In genomic region chr20:22245139-22245538, GRCh38 we compare ENCODE assay signal across 1 cellular context.
TF ChIP-seq lines count a peak whose summit lies in the region.

No MANE protein-coding gene starts in this region.

TF ChIP-seq in HepG2, 621 proteins besides CTCF, POLR2A, EP300 and RAD21 (continued from another document and continues in another):
- peak; percentile 59 for TF ChIP-seq ZNF687 (CRISPR knock-in tag; IDR thresholded peaks at IDR 0.05)
- no peak for TF ChIP-seq ZNF382 (CRISPR knock-in tag; IDR thresholded peaks at IDR 0.05; ENCODE audit: borderline replicate concordance)
- no peak; the same call in 1 of the 2 replicates for TF ChIP-seq ZNF605 (CRISPR knock-in tag; IDR thresholded peaks at IDR 0.05)
- TF ChIP-seq ZNF607 (CRISPR knock-in tag; IDR thresholded peaks at IDR 0.05; ENCODE audit: borderline replicate concordance), result peak; percentile 72; the same call in 1 of the 2 replicates
- no peak for TF ChIP-seq ZNF597 (CRISPR knock-in tag; IDR thresholded peaks at IDR 0.05)
- TF ChIP-seq CENPT (CRISPR knock-in tag; IDR thresholded peaks at IDR 0.05; ENCODE audit: low read depth), result no peak
- TF ChIP-seq NR2C2 (CRISPR knock-in tag; IDR thresholded peaks at IDR 0.05; ENCODE audit: borderline replicate concordance), result no peak
- TF ChIP-seq, protein P1, sequence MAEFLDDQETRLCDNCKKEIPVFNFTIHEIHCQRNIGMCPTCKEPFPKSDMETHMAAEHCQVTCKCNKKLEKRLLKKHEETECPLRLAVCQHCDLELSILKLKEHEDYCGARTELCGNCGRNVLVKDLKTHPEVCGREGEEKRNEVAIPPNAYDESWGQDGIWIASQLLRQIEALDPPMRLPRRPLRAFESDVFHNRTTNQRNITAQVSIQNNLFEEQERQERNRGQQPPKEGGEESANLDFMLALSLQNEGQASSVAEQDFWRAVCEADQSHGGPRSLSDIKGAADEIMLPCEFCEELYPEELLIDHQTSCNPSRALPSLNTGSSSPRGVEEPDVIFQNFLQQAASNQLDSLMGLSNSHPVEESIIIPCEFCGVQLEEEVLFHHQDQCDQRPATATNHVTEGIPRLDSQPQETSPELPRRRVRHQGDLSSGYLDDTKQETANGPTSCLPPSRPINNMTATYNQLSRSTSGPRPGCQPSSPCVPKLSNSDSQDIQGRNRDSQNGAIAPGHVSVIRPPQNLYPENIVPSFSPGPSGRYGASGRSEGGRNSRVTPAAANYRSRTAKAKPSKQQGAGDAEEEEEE (CRISPR knock-in tag; IDR thresholded peaks at IDR 0.05; ENCODE audit: borderline replicate concordance), result peak; percentile 87; the same call in 1 of the 2 replicates
- TF ChIP-seq ZMYM3 (CRISPR knock-in tag; IDR thresholded peaks at IDR 0.05), result peak; percentile 47; the same call in 1 of the 2 replicates
- no peak for TF ChIP-seq ZNF343 (CRISPR knock-in tag; IDR thresholded peaks at IDR 0.05)
- TF ChIP-seq ZFP91 (CRISPR knock-in tag; IDR thresholded peaks at IDR 0.05; ENCODE audit: borderline replicate concordance), result peak; percentile 22; the same call in 1 of the 2 replicates
- TF ChIP-seq MIXL1 (CRISPR knock-in tag; IDR thresholded peaks at IDR 0.05), result 0 out of 2 replicates have a peak, but pooled peaks have one; percentile 22
- TF ChIP-seq HDAC1 (CRISPR knock-in tag; IDR thresholded peaks at IDR 0.05), result peak; percentile 78
- TF ChIP-seq ZNF713 (CRISPR knock-in tag; IDR thresholded peaks at IDR 0.05), result no peak
- peak; percentile 45; the same call in 1 of the 2 replicates for TF ChIP-seq YEATS4 (CRISPR knock-in tag; IDR thresholded peaks at IDR 0.05; ENCODE audit: borderline replicate concordance)
- no peak for TF ChIP-seq RXRA (CRISPR knock-in tag; IDR thresholded peaks at IDR 0.05)
- TF ChIP-seq, protein P2, sequence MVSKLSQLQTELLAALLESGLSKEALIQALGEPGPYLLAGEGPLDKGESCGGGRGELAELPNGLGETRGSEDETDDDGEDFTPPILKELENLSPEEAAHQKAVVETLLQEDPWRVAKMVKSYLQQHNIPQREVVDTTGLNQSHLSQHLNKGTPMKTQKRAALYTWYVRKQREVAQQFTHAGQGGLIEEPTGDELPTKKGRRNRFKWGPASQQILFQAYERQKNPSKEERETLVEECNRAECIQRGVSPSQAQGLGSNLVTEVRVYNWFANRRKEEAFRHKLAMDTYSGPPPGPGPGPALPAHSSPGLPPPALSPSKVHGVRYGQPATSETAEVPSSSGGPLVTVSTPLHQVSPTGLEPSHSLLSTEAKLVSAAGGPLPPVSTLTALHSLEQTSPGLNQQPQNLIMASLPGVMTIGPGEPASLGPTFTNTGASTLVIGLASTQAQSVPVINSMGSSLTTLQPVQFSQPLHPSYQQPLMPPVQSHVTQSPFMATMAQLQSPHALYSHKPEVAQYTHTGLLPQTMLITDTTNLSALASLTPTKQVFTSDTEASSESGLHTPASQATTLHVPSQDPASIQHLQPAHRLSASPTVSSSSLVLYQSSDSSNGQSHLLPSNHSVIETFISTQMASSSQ (IDR thresholded peaks at IDR 0.05; ENCODE audit: low read depth), result no peak
- TF ChIP-seq, protein P2 (CRISPR knock-in tag; IDR thresholded peaks at IDR 0.05; ENCODE audit: borderline replicate concordance), result no peak
- 0 out of 2 replicates have a peak, but pooled peaks have one; percentile 51 for TF ChIP-seq EEA1 (CRISPR knock-in tag; IDR thresholded peaks at IDR 0.05; ENCODE audit: borderline replicate concordance)
- peak; percentile 88; the same call in 1 of the 2 replicates for TF ChIP-seq MTA1 (CRISPR knock-in tag; IDR thresholded peaks at IDR 0.05; ENCODE audit: borderline replicate concordance)
- peak; percentile 88 for TF ChIP-seq SKIL (CRISPR knock-in tag; IDR thresholded peaks at IDR 0.05; ENCODE audit: borderline replicate concordance)
- peak; percentile 86; the same call in 1 of the 2 replicates for TF ChIP-seq SPEN (CRISPR knock-in tag; IDR thresholded peaks at IDR 0.05; ENCODE audit: low read depth)
- TF ChIP-seq HNRNPH1 (optimal IDR thresholded peaks at IDR 0.05; ENCODE audit: low read depth, low read length), result no peak
- no peak for TF ChIP-seq ZNF460 (CRISPR knock-in tag; IDR thresholded peaks at IDR 0.05; ENCODE audit: borderline replicate concordance)
- no peak for TF ChIP-seq ZNF260 (CRISPR knock-in tag; IDR thresholded peaks at IDR 0.05; ENCODE audit: borderline replicate concordance, low read depth)
- TF ChIP-seq JUND (CRISPR knock-in tag; IDR thresholded peaks at IDR 0.05), result no peak
- TF ChIP-seq FOXA3 (CRISPR knock-in tag; IDR thresholded peaks at IDR 0.05), result peak; percentile 44
- peak; percentile 72 for TF ChIP-seq ZNF512B (CRISPR knock-in tag; IDR thresholded peaks at IDR 0.05; ENCODE audit: borderline replicate concordance)
- 0 out of 2 replicates have a peak, but pooled peaks have one; percentile 28 for TF ChIP-seq TRIM24 (CRISPR knock-in tag; IDR thresholded peaks at IDR 0.05)
- peak; percentile 47; the same call in 1 of the 2 replicates for TF ChIP-seq FOXP4 (CRISPR knock-in tag; IDR thresholded peaks at IDR 0.05)
- 0 out of 2 replicates have a peak, but pooled peaks have one; percentile 38 for TF ChIP-seq KDM6A (CRISPR knock-in tag; IDR thresholded peaks at IDR 0.05; ENCODE audit: low read depth)
- no peak for TF ChIP-seq ZNF562 (CRISPR knock-in tag; IDR thresholded peaks at IDR 0.05; ENCODE audit: borderline replicate concordance)
- no peak for TF ChIP-seq ZNF703 (CRISPR knock-in tag; IDR thresholded peaks at IDR 0.05; ENCODE audit: borderline replicate concordance)
- TF ChIP-seq, protein P3, sequence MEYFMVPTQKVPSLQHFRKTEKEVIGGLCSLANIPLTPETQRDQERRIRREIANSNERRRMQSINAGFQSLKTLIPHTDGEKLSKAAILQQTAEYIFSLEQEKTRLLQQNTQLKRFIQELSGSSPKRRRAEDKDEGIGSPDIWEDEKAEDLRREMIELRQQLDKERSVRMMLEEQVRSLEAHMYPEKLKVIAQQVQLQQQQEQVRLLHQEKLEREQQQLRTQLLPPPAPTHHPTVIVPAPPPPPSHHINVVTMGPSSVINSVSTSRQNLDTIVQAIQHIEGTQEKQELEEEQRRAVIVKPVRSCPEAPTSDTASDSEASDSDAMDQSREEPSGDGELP (IDR thresholded peaks at IDR 0.05; ENCODE audit: borderline replicate concordance, low read depth), result peak; percentile 62; the same call in 1 of the 2 replicates
- TF ChIP-seq DNMT1 (CRISPR knock-in tag; IDR thresholded peaks at IDR 0.05), result 0 out of 2 replicates have a peak, but pooled peaks have one; percentile 67
